8 cellular contexts compared by ENCODE assay signal in genomic region chr17:69325518-69326301, GRCh38. TPM values are rescaled to one million over a fixed set of nuclear protein-coding genes. Genes with fewer than 3 reads are reported as not detected.
DNase-seq lines count a peak whose midpoint lies in the region; ATAC-seq, FAIRE-seq and TF ChIP-seq lines count a peak whose summit lies in the region.

No MANE protein-coding gene starts in this region.

- H3K27me3 ChIP-seq in K562 (ENCODE audit: control insufficient read depth in 2 of 2, insufficient read depth in 2 of 2, low read length in 2 of 2) (no peaks in the 10 kb centered on the region; a peak in 1 of 5 replicates), lung (ENCODE audit: control insufficient read depth, insufficient read depth) (no peaks in the 10 kb centered on the region)

- H3K36me3 ChIP-seq in HEK293 (ENCODE audit: control insufficient read depth in 2 of 2, insufficient read depth in 1 of 2, low read length in 2 of 2) = no peaks in the 10 kb centered on the region; a peak in 1 of 3 replicates
- no peaks in the 10 kb centered on the region for H3K36me3 ChIP-seq in K562 (ENCODE audit: control insufficient read depth, insufficient read depth, low read length)
- no peaks in the 10 kb centered on the region for H3K36me3 ChIP-seq in lung (ENCODE audit: control insufficient read depth in 2 of 2, insufficient read depth in 2 of 2, low read length in 2 of 2)

- TF ChIP-seq CTCF in 22Rv1 (IDR thresholded peaks at IDR 0.05) (no peak), HEK293 (tag by site-specific recombination; IDR thresholded peaks at IDR 0.05) (no peak), K562 (IDR thresholded peaks at IDR 0.05 in 2 of 3, conservative IDR thresholded peaks at IDR 0.05 in 1 of 3; ENCODE audit: insufficient read depth in 2 of 3, low read depth in 1 of 3, low read length in 3 of 3) (no peak), lung (IDR thresholded peaks at IDR 0.05; ENCODE audit: control extremely low read depth, extremely low read depth) (no peak)

- POLR2A ChIA-PET in HEK293 (lab: Yijun Ruan, JAX) = interaction anchor here (1.1 to 2.4 kb wide), 3 partner anchors 11 to 70 kb away, joined by 3 to 7 read pairs (median 5); no protein-coding TSS in a partner anchor
- POLR2A ChIA-PET in K562 (lab: Yijun Ruan, JAX) = interaction anchor here (0.6 to 1.2 kb wide), 4 partner anchors 10 to 181 kb away, joined by 3 read pairs; no protein-coding TSS in a partner anchor

- in situ Hi-C loops in K562 (cut with MboI) = no loop called here

- no peak for TF ChIP-seq EP300 in K562 (IDR thresholded peaks at IDR 0.05; ENCODE audit: low read length)

- no TSS peak for BruUV-seq in K562 (replicated peaks; lab: Mats Ljungman, UMichigan)

- H3K27ac ChIP-seq in 22Rv1 (peak overlapping the region; percentile 71), HEK293 (ENCODE audit: extremely low read depth, low read depth, low read length) (no peak overlapping the region; the same call in 1 of the 2 replicates), K562 (ENCODE audit: extremely low read depth, low read depth, low read length) (no peak overlapping the region), lung (ENCODE audit: low read depth in 1 of 2, low read length in 1 of 2) (peak overlapping the region in 1 of 2 donors; percentile 59)

- H3K4me1 ChIP-seq in HEK293 (ENCODE audit: control insufficient read depth, insufficient read depth, low read length) (peaks cover 20% of the 10 kb centered on the region), K562 (replicated peaks in 1 of 2; ENCODE audit: control insufficient read depth in 2 of 2, insufficient read depth in 2 of 2, low read length in 2 of 2) (peaks cover 0 to 13% of the 10 kb centered on the region in 2 experiments; a peak in 4 of 5 replicates), lung (ENCODE audit: control insufficient read depth in 2 of 2, insufficient read depth in 2 of 2, low read length in 2 of 2) (no peaks in the 10 kb centered on the region)

- H3K9ac ChIP-seq in K562 (ENCODE audit: insufficient read depth in 1 of 2, low read depth in 2 of 2, low read length in 2 of 2) = peak overlapping the region; percentile 52 to 91; a peak in 2 of 4 replicates

- no peaks in the 10 kb centered on the region for H3K9me1 ChIP-seq in K562 (ENCODE audit: control insufficient read depth, insufficient read depth, low read length)

- H2AFZ ChIP-seq in K562 (ENCODE audit: low read depth, low read length) = peak overlapping the region; percentile 97

- H3K4me3 ChIP-seq in HEK293 (ENCODE audit: low read depth, low read length) = peak overlapping the region; percentile 88
- H3K4me3 ChIP-seq in K562 = peak overlapping the region; percentile 55; the same call in 1 of the 2 replicates
- peak overlapping the region; percentile 97 for H3K4me3 ChIP-seq in lung

- FAIRE-seq in K562 (lab: Jason Lieb, UNC) = no peak

- H3K9me3 ChIP-seq in HEK293 (ENCODE audit: control insufficient read depth, insufficient read depth, low read depth, low read length) = no peaks in the 10 kb centered on the region
- H3K9me3 ChIP-seq in K562 (replicated peaks; ENCODE audit: control insufficient read depth, insufficient read depth, low read depth, low read length) = no peaks in the 10 kb centered on the region; the same call in 1 of the 2 replicates
- H3K9me3 ChIP-seq in lung (ENCODE audit: control insufficient read depth in 2 of 2, insufficient read depth in 1 of 2, low read length in 1 of 2) = no peaks in the 10 kb centered on the region

- intact Hi-C loops in K562 (cut with micrococcal nuclease) = no loop called here

- no peaks in the 10 kb centered on the region for H3K79me2 ChIP-seq in K562 (ENCODE audit: control insufficient read depth, insufficient read depth, low read length)

- DNase-seq in K562 (ENCODE audit: extremely low read depth in 1 of 4, low spot score in 3 of 4) (no peak), lung (ENCODE audit: low spot score) (no peak), GDM1 (lab: John Stamatoyannopoulos, UW) (no peak), cortex of kidney (lab: John Stamatoyannopoulos, UW) (no peak), NCI-H1105 treated with DMSO at 0.1 percent for 48 hours (lab: John Stamatoyannopoulos, UW) (no peak)

- no peak for TF ChIP-seq RAD21 in K562 (CRISPR knock-in tag; conservative IDR thresholded peaks at IDR 0.05 in 1 of 2, IDR thresholded peaks at IDR 0.05 in 1 of 2)

- H4K20me1 ChIP-seq in K562 (replicated peaks; ENCODE audit: control insufficient read depth, insufficient read depth, low read length) = no peaks in the 10 kb centered on the region; the same call in 1 of the 2 replicates

- ATAC-seq in K562 (no peak), lung (ENCODE audit: insufficient read depth, low FRiP score) (no peak), GM19035 (IDR thresholded peaks at IDR 0.05; ENCODE audit: unreplicated experiment) (no peak)

- CTCF ChIA-PET in HEK293 (lab: Yijun Ruan, JAX) (interaction anchor here (0.6 to 1.6 kb wide), 14 partner anchors 9 to 573 kb away, joined by 3 to 7 read pairs (median 5); no protein-coding TSS in a partner anchor), K562 (lab: Yijun Ruan, JAX; ENCODE audit: low intra/inter-chr PET ratio) (no interaction called here)

- 38% methylated on average over 12 of the region's 12 CpGs for WGBS in K562 (ENCODE audit: insufficient coverage, low coverage, missing lambda C conversion rate)
- 64 to 74% methylated on average over 12 of the region's 12 CpGs for WGBS in lung, 2 donors

- H3K4me2 ChIP-seq in K562 (ENCODE audit: insufficient read depth, low read length) = peak overlapping the region; percentile 83

- no peak for TF ChIP-seq POLR2A in K562 (conservative IDR thresholded peaks at IDR 0.05)

TF ChIP-seq in HEK293, 187 proteins besides CTCF, POLR2A, EP300 and RAD21 (continues in another document):
- no peak for TF ChIP-seq ZBTB48 (tag by site-specific recombination; IDR thresholded peaks at IDR 0.05)
- TF ChIP-seq, protein P1, sequence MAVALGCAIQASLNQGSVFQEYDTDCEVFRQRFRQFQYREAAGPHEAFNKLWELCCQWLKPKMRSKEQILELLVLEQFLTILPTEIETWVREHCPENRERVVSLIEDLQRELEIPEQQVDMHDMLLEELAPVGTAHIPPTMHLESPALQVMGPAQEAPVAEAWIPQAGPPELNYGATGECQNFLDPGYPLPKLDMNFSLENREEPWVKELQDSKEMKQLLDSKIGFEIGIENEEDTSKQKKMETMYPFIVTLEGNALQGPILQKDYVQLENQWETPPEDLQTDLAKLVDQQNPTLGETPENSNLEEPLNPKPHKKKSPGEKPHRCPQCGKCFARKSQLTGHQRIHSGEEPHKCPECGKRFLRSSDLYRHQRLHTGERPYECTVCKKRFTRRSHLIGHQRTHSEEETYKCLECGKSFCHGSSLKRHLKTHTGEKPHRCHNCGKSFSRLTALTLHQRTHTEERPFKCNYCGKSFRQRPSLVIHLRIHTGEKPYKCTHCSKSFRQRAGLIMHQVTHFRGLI (tag by site-specific recombination; IDR thresholded peaks at IDR 0.05) = 0 out of 2 replicates have a peak, but pooled peaks have one; percentile 13

TF ChIP-seq in K562, 482 proteins besides CTCF, POLR2A, EP300 and RAD21:
- TF ChIP-seq MBD2 (IDR thresholded peaks at IDR 0.05; ENCODE audit: borderline replicate concordance, low read depth) = no peak
- no peak for TF ChIP-seq XRCC4 (IDR thresholded peaks at IDR 0.05; ENCODE audit: extremely low read depth, insufficient read depth, insufficient read length)
- TF ChIP-seq KAT8 (IDR thresholded peaks at IDR 0.05; ENCODE audit: low read depth) = no peak
- no peak for TF ChIP-seq SMAD2 (IDR thresholded peaks at IDR 0.05; ENCODE audit: low read depth, low read length)
- TF ChIP-seq ZFP91 (CRISPR knock-in tag; IDR thresholded peaks at IDR 0.05) = peak; percentile 82

RNA-seq across cellular contexts. Expression of gene ABCA5, which starts 1.2 kb away (rescaled TPM):
- total RNA-seq in K562 (2011; cell fraction: chromatin; rRNA removed; ENCODE audit: low replicate concordance) = 6.5 and 18.8 TPM in 2 replicates
- total RNA-seq in K562 (2011; cell fraction: nucleolus; rRNA removed) = 2.0 and 2.9 TPM in 2 replicates
- total RNA-seq in K562 (2011; cell fraction: nucleoplasm; rRNA removed) = 9.6 and 19.0 TPM in 2 replicates
- 0.73 and 1.1 TPM in 2 replicates for total RNA-seq in K562 (2014; rRNA removed)
- total RNA-seq in K562 (2014; rRNA removed; fragmentation: Illumina TruSeq; extraction: Trizol) = 1.7 and 2.2 TPM in 2 replicates
- 1.1 and 1.4 TPM in 2 replicates for total RNA-seq in K562 (2015; rRNA removed; fragmentation: Illumina TruSeq; extraction: Trizol)
- total RNA-seq in K562 (2021) = 1.2 and 2.3 TPM in 2 replicates
- polyA plus RNA-seq in K562 (2011; rRNA removed) = 1.9 TPM in 2 replicates
- 0.12 and 0.27 TPM in 2 replicates for polyA plus RNA-seq in K562 (2011; cell fraction: cytosol; rRNA removed)
- polyA plus RNA-seq in K562 (2011; cell fraction: nucleus; rRNA removed) = 2.5 and 4.3 TPM in 2 replicates
- 0.48 and 1.4 TPM in 2 replicates for polyA plus RNA-seq in K562 (2012)
- polyA plus RNA-seq in K562 (2014; fragmentation: Illumina TruSeq; extraction: Trizol) = 0.74 and 1.1 TPM in 2 replicates
- polyA plus RNA-seq in K562 (2014; fragmentation: Nextera tagmentation; extraction: Ambion mirVana) = 1 to 10 TPM in 1 of 2 experiments, under 1 TPM in 1; 0.84 to 2.1 TPM
- 0.76 and 2.0 TPM in 2 replicates for polyA plus RNA-seq in K562 (2014; rRNA removed)
- polyA minus RNA-seq in K562 (2011; rRNA and poly(A)+ RNA removed) = 2.7 and 3.1 TPM in 2 replicates
- 0.86 and 1.1 TPM in 2 replicates for polyA minus RNA-seq in K562 (2011; cell fraction: cytosol; rRNA and poly(A)+ RNA removed)
- polyA minus RNA-seq in K562 (2011; cell fraction: nucleus; rRNA and poly(A)+ RNA removed) = 2.7 and 4.1 TPM in 2 replicates
- 10 to 100 TPM; 16.8 to 76.3 TPM for total RNA-seq in lung
- 10 to 100 TPM in 1 of 2 donors, 1 to 10 TPM in 1; 4.8 to 22.8 TPM for polyA plus RNA-seq in lung
